In the genomic region with DNA sequence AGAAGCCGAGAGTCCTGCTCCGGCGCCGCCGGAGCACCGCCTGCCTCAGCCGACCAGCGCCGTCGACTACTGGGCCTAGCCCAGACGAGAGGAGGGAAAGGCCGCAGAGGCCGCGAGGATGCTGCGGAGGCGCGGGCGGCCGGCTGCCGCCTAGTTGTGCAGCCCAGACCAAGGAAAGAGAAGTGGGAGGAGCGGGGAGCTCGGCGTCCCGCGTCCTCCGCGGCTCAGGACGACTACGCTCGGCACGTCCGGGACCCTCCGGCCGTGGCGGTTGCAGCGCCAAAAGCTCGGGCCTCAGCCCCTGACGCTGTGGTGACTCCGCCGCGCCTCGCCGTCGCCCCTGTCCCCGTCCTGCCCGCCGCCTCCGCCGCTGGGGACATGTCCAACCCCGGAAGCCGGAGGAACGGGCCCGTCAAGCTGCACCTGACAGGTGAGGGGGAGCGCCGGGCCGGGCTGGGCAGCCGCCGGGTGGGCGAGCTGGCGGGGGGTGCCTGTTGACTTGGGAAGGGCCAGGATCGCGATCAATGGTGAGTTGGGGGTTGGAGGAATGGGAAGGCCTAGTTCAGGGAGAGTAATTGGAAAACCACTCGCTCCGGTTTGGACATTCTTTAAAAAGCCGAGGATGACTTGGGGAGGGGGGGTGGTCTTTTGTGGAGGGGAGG, we compare ENCODE assay signal across 8 cellular contexts. TPM values are rescaled to one million over a fixed set of nuclear protein-coding genes. Genes with fewer than 3 reads are reported as not detected.
A peak's percentile ranks its signal among the peaks of the same experiment; 100 is the strongest.
DNase-seq lines count a peak whose midpoint lies in the region; ATAC-seq and TF ChIP-seq lines count a peak whose summit lies in the region.

No MANE protein-coding gene starts in this region.

- no peak overlapping the region; a peak in 1 of 7 replicates for H3K27ac Mint-ChIP-seq in H9
- H3K27ac Mint-ChIP-seq in activated naive CD4-positive, alpha-beta T cell treated with anti-CD3 and anti-CD28 coated beads, Interleukin-2, amount 10 ng/mL, durations not matched to agents 7 days and 5 days = peak overlapping the region; percentile 62

- H4K8ac ChIP-seq in H9 (replicated peaks; ENCODE audit: insufficient read length, low read depth, low read length) (no peak overlapping the region), neuronal stem cell (ENCODE audit: low read depth, low read length) (no peak overlapping the region)

- CTCF ChIA-PET in PC-3 (lab: Charles Lee) = no interaction called here
- CTCF ChIA-PET in activated naive CD4-positive, alpha-beta T cell treated with anti-CD3 and anti-CD28 coated beads, Interleukin-2, amount 10 ng/mL, durations not matched to agents 7 days and 5 days (lab: Charles Lee) = interaction anchor here (1.4 to 1.6 kb wide), 3 partner anchors 207 to 364 kb away, joined by 3 to 8 read pairs (median 4); no protein-coding TSS in a partner anchor

- H3K4ac ChIP-seq in H9 (ENCODE audit: low read depth, low read length) (no peak overlapping the region), neuronal stem cell (ENCODE audit: low read length) (no peak overlapping the region)

- H2BK12ac ChIP-seq in H9 (ENCODE audit: insufficient read length, low read depth, low read length) (no peak overlapping the region), neuronal stem cell (ENCODE audit: low read length) (no peak overlapping the region)

- peak overlapping the region; percentile 66 for H3K4me2 ChIP-seq in H9 (ENCODE audit: insufficient read depth, insufficient read length, low read length)
- peak overlapping the region; percentile 91 for H3K4me2 ChIP-seq in PC-3 (ENCODE audit: low read length)
- H3K4me2 ChIP-seq in neuronal stem cell (ENCODE audit: insufficient read depth, low read length, poor library complexity, severe bottlenecking) = peak overlapping the region; percentile 83

- H3K9me2 ChIP-seq in PC-3 (replicated peaks; ENCODE audit: low read length) = no peaks in the 10 kb centered on the region

- H2BK15ac ChIP-seq in H9 (ENCODE audit: low read depth, low read length) = no peak overlapping the region
- peak overlapping the region; percentile 58 for H2BK15ac ChIP-seq in neuronal stem cell (ENCODE audit: low read length)

- no peak overlapping the region for H4K5ac ChIP-seq in H9 (ENCODE audit: insufficient read length, low read depth, low read length)

- H3K4me3 Mint-ChIP-seq in H9 = peak overlapping the region; percentile 81 to 91
- peak overlapping the region; percentile 76 for H3K4me3 Mint-ChIP-seq in activated naive CD4-positive, alpha-beta T cell treated with anti-CD3 and anti-CD28 coated beads, Interleukin-2, amount 10 ng/mL, durations not matched to agents 7 days and 5 days

- no peak for TF ChIP-seq CTCF in H9 (conservative IDR thresholded peaks at IDR 0.05)
- no peak for TF ChIP-seq CTCF in PC-3 (conservative IDR thresholded peaks at IDR 0.05; ENCODE audit: low read depth, low read length)

- H3K9ac ChIP-seq in H9 (ENCODE audit: extremely low read depth, insufficient read length, low read length) (no peak overlapping the region), PC-3 (ENCODE audit: low read length) (peak overlapping the region; percentile 48), neuronal stem cell (ENCODE audit: low read depth, low read length, poor library complexity) (peak overlapping the region; percentile 77)

- no CpG with 5 or more reads among the region's 65 CpGs for WGBS in H9 (ENCODE audit: extremely low coverage, insufficient read length, low lambda C conversion rate)
- WGBS in neuronal stem cell (ENCODE audit: extremely low coverage in 2 of 2, insufficient read length in 2 of 2, insufficient replicate concordance in 1 of 2), 2 donors = no CpG with 5 or more reads among the region's 65 CpGs

- no peaks in the 10 kb centered on the region; a peak in 3 of 5 replicates for H3K9me3 Mint-ChIP-seq in H9
- no peaks in the 10 kb centered on the region for H3K9me3 Mint-ChIP-seq in activated naive CD4-positive, alpha-beta T cell treated with anti-CD3 and anti-CD28 coated beads, Interleukin-2, amount 10 ng/mL, durations not matched to agents 7 days and 5 days

- BruUV-seq in PC-3 (replicated peaks; lab: Mats Ljungman, UMichigan) = no TSS peak

- H3K23ac ChIP-seq in H9 (ENCODE audit: insufficient read length, low read depth, low read length) = no peak overlapping the region
- H3K23ac ChIP-seq in neuronal stem cell (ENCODE audit: low read depth, low read length, poor library complexity) = peak overlapping the region; percentile 93

- H3F3A ChIP-seq in PC-3 (ENCODE audit: low read length, unreplicated experiment) = no peaks in the 10 kb centered on the region

- H3K27ac ChIP-seq in H9 (ENCODE audit: insufficient read length, low read depth, low read length) (no peak overlapping the region), PC-3 (ENCODE audit: low read length) (no peak overlapping the region), neuronal stem cell (replicated peaks; ENCODE audit: low read length) (no peak overlapping the region)

- H4K91ac ChIP-seq in H9 (ENCODE audit: insufficient read length, low read depth, low read length) (no peak overlapping the region), neuronal stem cell (ENCODE audit: low read depth, low read length, poor library complexity) (no peak overlapping the region)

- peaks cover 2% of the 10 kb centered on the region; the same call in 1 of the 2 replicates for H3K27me3 ChIP-seq in H9 (ENCODE audit: insufficient read depth, low read length)
- no peaks in the 10 kb centered on the region for H3K27me3 ChIP-seq in PC-3 (ENCODE audit: low read length)
- peaks cover 4 to 25% (median 16%) of the 10 kb centered on the region in 3 experiments for H3K27me3 ChIP-seq in neuronal stem cell (ENCODE audit: control insufficient read depth in 3 of 3, insufficient read depth in 3 of 3, low read depth in 1 of 3, low read length in 3 of 3)

- H3K4me3 ChIP-seq in PC-3 (ENCODE audit: low read length) (peak overlapping the region; percentile 80), neuronal stem cell (ENCODE audit: low read length in 2 of 2) (peak overlapping the region in 1 of 2 donors; percentile 77)

- H2AFZ ChIP-seq in H9 (ENCODE audit: low read length) (no peak overlapping the region), PC-3 (ENCODE audit: low read length) (peak overlapping the region; percentile 89), neuronal stem cell (ENCODE audit: low read length) (peak overlapping the region; percentile 84)

- H3K9me3 ChIP-seq in H9 (ENCODE audit: control insufficient read depth, low read depth, low read length) (no peaks in the 10 kb centered on the region), PC-3 (ENCODE audit: low read length) (no peaks in the 10 kb centered on the region), neuronal stem cell (replicated peaks in 1 of 2; ENCODE audit: control insufficient read depth in 2 of 2, insufficient read depth in 1 of 2, low read depth in 1 of 2, low read length in 2 of 2) (peaks cover 0 to 8% of the 10 kb centered on the region in 2 donors)

- no peak overlapping the region for H2BK20ac ChIP-seq in H9 (ENCODE audit: low read depth, low read length, poor library complexity, severe bottlenecking)

- no peak overlapping the region for H2BK120ac ChIP-seq in H9 (ENCODE audit: low read depth, low read length, poor library complexity, severe bottlenecking)
- no peak overlapping the region for H2BK120ac ChIP-seq in neuronal stem cell (ENCODE audit: low read depth, low read length)

- H3K4me1 ChIP-seq in H9 (ENCODE audit: insufficient read depth, low read length) (no peaks in the 10 kb centered on the region), PC-3 (ENCODE audit: insufficient read depth, low read length) (peaks cover 13% of the 10 kb centered on the region), neuronal stem cell (ENCODE audit: control insufficient read depth in 2 of 2, insufficient read depth in 1 of 2, low read depth in 1 of 2, low read length in 2 of 2) (no peaks in the 10 kb centered on the region)

- H3K79me2 ChIP-seq in H9 (ENCODE audit: insufficient read depth, low read length) (no peaks in the 10 kb centered on the region), PC-3 (ENCODE audit: low read length) (no peaks in the 10 kb centered on the region)

- peaks cover 33% of the 10 kb centered on the region for H3K27me3 Mint-ChIP-seq in H9 (ENCODE audit: low read depth)
- H3K27me3 Mint-ChIP-seq in activated naive CD4-positive, alpha-beta T cell treated with anti-CD3 and anti-CD28 coated beads, Interleukin-2, amount 10 ng/mL, durations not matched to agents 7 days and 5 days = peaks cover 24% of the 10 kb centered on the region

- H3K79me1 ChIP-seq in H9 (ENCODE audit: insufficient read depth, low read depth, low read length, poor library complexity, severe bottlenecking) = no peaks in the 10 kb centered on the region
- peaks cover 3% of the 10 kb centered on the region for H3K79me1 ChIP-seq in neuronal stem cell (ENCODE audit: low read depth, low read length)

- H2AK5ac ChIP-seq in H9 (ENCODE audit: insufficient read length, low read length) (no peak overlapping the region), neuronal stem cell (ENCODE audit: low read depth, low read length) (no peak overlapping the region)

- H4K20me1 ChIP-seq in H9 (ENCODE audit: control insufficient read depth, insufficient read depth, insufficient read length) (no peaks in the 10 kb centered on the region), PC-3 (ENCODE audit: low read length) (no peaks in the 10 kb centered on the region)

- peak; percentile 24 for DNase-seq in COR-L47 (lab: John Stamatoyannopoulos, UW)
- peak; percentile 84 for DNase-seq in H9
- DNase-seq in PC-3 = peak; percentile 42
- peak; percentile 70 for DNase-seq in activated naive CD4-positive, alpha-beta T cell treated with anti-CD3 and anti-CD28 coated beads, Interleukin-2, amount 10 ng/mL, durations not matched to agents 7 days and 5 days
- DNase-seq in globus pallidus (ENCODE audit: low spot score) = peak; percentile 55
- peak; percentile 46 for DNase-seq in neuronal stem cell (ENCODE audit: low spot score)
- peak; percentile 30 for DNase-seq in stromal cell of bone marrow (ENCODE audit: low read depth)
- DNase-seq in NCI-H446 treated with DMSO at 0.1 percent for 48 hours (lab: John Stamatoyannopoulos, UW) = no peak

- POLR2A ChIA-PET in PC-3 (lab: Charles Lee; ENCODE audit: unreplicated experiment) = no interaction called here

- no peak overlapping the region for H3T11ph ChIP-seq in H9 (ENCODE audit: low read length)

- no peak overlapping the region for H3K14ac ChIP-seq in H9 (ENCODE audit: insufficient read depth, low read length)
- H3K14ac ChIP-seq in neuronal stem cell (ENCODE audit: low read length) = peak overlapping the region; percentile 82

- H3K4me1 Mint-ChIP-seq in H9 = peaks cover 14 to 15% of the 10 kb centered on the region in 2 experiments
- H3K4me1 Mint-ChIP-seq in activated naive CD4-positive, alpha-beta T cell treated with anti-CD3 and anti-CD28 coated beads, Interleukin-2, amount 10 ng/mL, durations not matched to agents 7 days and 5 days = peaks cover 16% of the 10 kb centered on the region

- H3K18ac ChIP-seq in H9 (ENCODE audit: insufficient read length, low read depth, low read length) (no peak overlapping the region), neuronal stem cell (ENCODE audit: low read length) (peak overlapping the region; percentile 91)

- peaks cover 0 to 4% (median 0%) of the 10 kb centered on the region in 3 experiments; a peak in 1 of 7 replicates for H3K36me3 Mint-ChIP-seq in H9 (ENCODE audit: insufficient read depth in 1 of 3, low read depth in 3 of 3)
- no peaks in the 10 kb centered on the region for H3K36me3 Mint-ChIP-seq in activated naive CD4-positive, alpha-beta T cell treated with anti-CD3 and anti-CD28 coated beads, Interleukin-2, amount 10 ng/mL, durations not matched to agents 7 days and 5 days

- H3K23me2 ChIP-seq in H9 (ENCODE audit: insufficient read length, low read depth, low read length, poor library complexity, severe bottlenecking) = peaks cover 6% of the 10 kb centered on the region

- ATAC-seq in PC-3 = peak; percentile 65

- intact Hi-C loops in PC-3 (cut with micrococcal nuclease) = no loop called here

- no peaks in the 10 kb centered on the region for H3K36me3 ChIP-seq in PC-3 (ENCODE audit: low read depth, low read length)
- no peaks in the 10 kb centered on the region for H3K36me3 ChIP-seq in neuronal stem cell (replicated peaks in 1 of 2; ENCODE audit: control insufficient read depth in 2 of 2, insufficient read depth in 2 of 2, low read length in 2 of 2)

- no peak overlapping the region for H3K56ac ChIP-seq in H9 (ENCODE audit: insufficient read length, low read depth, low read length)

- no peak overlapping the region for H2BK5ac ChIP-seq in H9 (ENCODE audit: insufficient read length, low read length)
- H2BK5ac ChIP-seq in neuronal stem cell (ENCODE audit: low read length) = no peak overlapping the region

RNA-seq across cellular contexts. Expression of gene RNF135, which starts 37.7 kb away (rescaled TPM):
- total RNA-seq in H9 (2021) = 8.0 TPM in 2 replicates
- 10.4 and 10.7 TPM in 2 replicates for total RNA-seq in PC-3 (2014; rRNA removed)
- 6.9 TPM for polyA plus RNA-seq in neuronal stem cell (2013, experiment 1 of 2)
- 6.6 TPM for polyA plus RNA-seq in neuronal stem cell (2013, experiment 2 of 2)
